18 cellular contexts compared by ENCODE assay signal in the genomic region with DNA sequence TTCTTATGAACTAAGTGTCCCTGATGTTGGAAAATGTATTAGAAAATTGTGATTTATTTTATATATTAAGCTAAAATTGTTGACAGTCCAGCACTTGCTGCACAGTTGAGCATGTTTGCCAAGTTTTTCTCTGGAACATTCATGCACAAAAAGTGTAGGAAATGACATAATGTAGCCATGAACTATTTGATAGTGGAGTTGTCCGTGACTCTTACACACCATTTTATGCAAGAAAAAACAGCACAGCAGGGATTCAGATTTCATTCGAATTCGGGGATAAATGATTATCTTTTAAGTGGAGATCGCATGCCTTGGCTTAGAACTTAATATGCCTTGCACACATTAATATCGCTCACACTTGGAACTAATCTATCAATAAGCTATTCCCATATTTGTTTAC.
DNase-seq lines count a peak whose midpoint lies in the region; ATAC-seq and TF ChIP-seq lines count a peak whose summit lies in the region.
"Had no signal": no experiment of that assay in that cellular context is flagged by ENCODE, and none has a peak within 500 bp of the region (broad histone marks: within the 10 kb centered on the region; RNA-seq: fewer than 3 reads in every experiment).

No MANE protein-coding gene starts in this region.

- H4K12ac ChIP-seq in trophoblast cell (ENCODE audit: low read depth, low read length): no peak overlapping the region

- in situ Hi-C loops in GM23248 (cut with MboI): loop anchor here (10.0 kb wide), 1 partner anchor 632 kb away; no protein-coding TSS in a partner anchor
- in situ Hi-C loops in astrocyte of the spinal cord (cut with HindIII; ENCODE audit: low sequenced_read_pairs): no loop called here

- 22% methylated on average over 5 of the region's 5 CpGs for WGBS in GM23248 (ENCODE audit: low coverage in 1 of 2, low lambda C conversion rate in 2 of 2, missing lambda C conversion rate in 2 of 2), 2 experiments
- no CpG with 5 or more reads among the region's 5 CpGs for WGBS in trophoblast cell (ENCODE audit: extremely low coverage, insufficient coverage, insufficient read length)

- no peak overlapping the region for H3K23ac ChIP-seq in trophoblast cell (ENCODE audit: low read length)

- H3K4me1 ChIP-seq in GM23248 (ENCODE audit: insufficient read depth): peaks cover 32% of the 10 kb centered on the region
- peaks cover 11% of the 10 kb centered on the region for H3K4me1 ChIP-seq in skeletal muscle satellite cell (ENCODE audit: control insufficient read depth, insufficient read depth, low read length)
- H3K4me1 ChIP-seq in osteoblast (ENCODE audit: insufficient read depth, low read length): peaks cover 13% of the 10 kb centered on the region
- no peaks in the 10 kb centered on the region for H3K4me1 ChIP-seq in trophoblast cell (ENCODE audit: control insufficient read depth in 1 of 2, insufficient read depth in 2 of 2, low read length in 2 of 2)

- H3K27ac ChIP-seq in GM23248: peak overlapping the region; percentile 17; the same call in 1 of the 2 replicates
- H3K27ac ChIP-seq in osteoblast (ENCODE audit: low read depth, low read length): no peak overlapping the region
- no peak overlapping the region for H3K27ac ChIP-seq in trophoblast cell (ENCODE audit: low read depth, low read length)
- H3K27ac ChIP-seq: C4-2B had no signal

- H2BK5ac ChIP-seq in trophoblast cell (ENCODE audit: low read depth, low read length, poor library complexity): no peak overlapping the region

- peaks cover 16% of the 10 kb centered on the region for H3F3A ChIP-seq in GM23248 (ENCODE audit: insufficient read depth)

- no peak overlapping the region for H3K4ac ChIP-seq in trophoblast cell (ENCODE audit: low read depth, low read length)

- TF ChIP-seq CTCF in astrocyte of the spinal cord (IDR thresholded peaks at IDR 0.05; ENCODE audit: low read depth, low read length) (no peak), osteoblast (IDR thresholded peaks at IDR 0.05; ENCODE audit: extremely low read depth, low read depth, low read length) (no peak)

- no peak overlapping the region for H2BK12ac ChIP-seq in trophoblast cell (ENCODE audit: low read length)

- H4K8ac ChIP-seq in trophoblast cell (ENCODE audit: low read depth, low read length): no peak overlapping the region

- H3K9ac ChIP-seq in GM23248: no peak overlapping the region
- no peak overlapping the region for H3K9ac ChIP-seq in skeletal muscle satellite cell (ENCODE audit: low read depth, low read length)
- H3K9ac ChIP-seq in trophoblast cell (ENCODE audit: low read length): no peak overlapping the region
- H3K9ac ChIP-seq: SK-N-SH had no signal

- no peaks in the 10 kb centered on the region for H3K9me3 ChIP-seq in GM23248 (ENCODE audit: low read depth)
- no peaks in the 10 kb centered on the region for H3K9me3 ChIP-seq in skeletal muscle satellite cell (replicated peaks; ENCODE audit: low read length)
- H3K9me3 ChIP-seq in osteoblast (ENCODE audit: low read depth, low read length): no peaks in the 10 kb centered on the region
- H3K9me3 ChIP-seq in trophoblast cell (ENCODE audit: insufficient read depth, low read depth, low read length): no peaks in the 10 kb centered on the region
- H3K9me3 ChIP-seq: HAP-1, MG63, SK-N-SH had no signal

- no peak overlapping the region for H3K14ac ChIP-seq in trophoblast cell (ENCODE audit: low read length)

- H3K79me2 ChIP-seq in GM23248 (ENCODE audit: insufficient read depth) (peaks cover 68% of the 10 kb centered on the region), osteoblast (ENCODE audit: insufficient read depth, low read length) (no peaks in the 10 kb centered on the region), trophoblast cell (ENCODE audit: control insufficient read depth, insufficient read depth, low read length, poor library complexity) (no peaks in the 10 kb centered on the region)

- H2BK120ac ChIP-seq in trophoblast cell (ENCODE audit: insufficient read depth, low read length, poor library complexity): no peak overlapping the region

- H2AFZ ChIP-seq in GM23248 (no peak overlapping the region; the same call in 1 of the 2 replicates), osteoblast (ENCODE audit: low read length) (no peak overlapping the region), trophoblast cell (ENCODE audit: insufficient read depth, low read length, poor library complexity) (no peak overlapping the region)

- H3K18ac ChIP-seq in trophoblast cell (ENCODE audit: low read length): no peak overlapping the region

- H2AK5ac ChIP-seq in trophoblast cell (ENCODE audit: low read length): no peak overlapping the region

- no peak for ATAC-seq in HG02884 (IDR thresholded peaks at IDR 0.05; ENCODE audit: unreplicated experiment)

- H3K4me2 ChIP-seq in GM23248 (ENCODE audit: unreplicated experiment) (peak overlapping the region; percentile 25), skeletal muscle satellite cell (ENCODE audit: low read length) (peak overlapping the region; percentile 50), osteoblast (ENCODE audit: insufficient read depth, low read length) (no peak overlapping the region), trophoblast cell (ENCODE audit: low read length) (no peak overlapping the region)
- H3K4me2 ChIP-seq: SK-N-SH had no signal

- peak; percentile 68 for DNase-seq in GM23248
- DNase-seq in astrocyte of the spinal cord (ENCODE audit: low read depth, low spot score): peak; percentile 33
- DNase-seq in fibroblast of peridontal ligament (ENCODE audit: extremely low read depth): peak; percentile 15
- DNase-seq in osteoblast (ENCODE audit: insufficient read length, low spot score, missing footprints): no peak
- no peak for DNase-seq in trophoblast cell
- DNase-seq: AML-193, DMS79, Kasumi-1, MG63, NCI-H1048, NCI-H2081 treated with DMSO at 0.1 percent for 48 hours, NCI-H446 treated with DMSO at 0.1 percent for 48 hours, Right ventricle myocardium superior had no signal

- H3K79me1 ChIP-seq in trophoblast cell (ENCODE audit: low read length): no peaks in the 10 kb centered on the region

- H3K4me3 ChIP-seq in GM23248 (no peak overlapping the region), astrocyte of the spinal cord (ENCODE audit: low read depth, low read length) (no peak overlapping the region), skeletal muscle satellite cell (ENCODE audit: low read length) (no peak overlapping the region), osteoblast (ENCODE audit: insufficient read depth, low read length) (no peak overlapping the region), trophoblast cell (ENCODE audit: low read depth, low read length) (no peak overlapping the region)
- H3K4me3 ChIP-seq: HAP-1, MG63 had no signal

- H4K20me1 ChIP-seq in GM23248 (ENCODE audit: insufficient read depth) (no peaks in the 10 kb centered on the region), osteoblast (ENCODE audit: insufficient read depth, low read length) (no peaks in the 10 kb centered on the region)

- no peaks in the 10 kb centered on the region for H3K9me2 ChIP-seq in GM23248 (ENCODE audit: insufficient read depth)
- H3K9me2 ChIP-seq: SK-N-SH had no signal

- no peak overlapping the region for H4K91ac ChIP-seq in trophoblast cell (ENCODE audit: low read depth, low read length)

- H3K36me3 ChIP-seq in GM23248 (ENCODE audit: low read depth) (no peaks in the 10 kb centered on the region), skeletal muscle satellite cell (ENCODE audit: insufficient read depth, low read length) (no peaks in the 10 kb centered on the region), osteoblast (ENCODE audit: insufficient read depth, low read length) (no peaks in the 10 kb centered on the region), trophoblast cell (ENCODE audit: control insufficient read depth in 1 of 2, insufficient read depth in 2 of 2, low read length in 2 of 2) (no peaks in the 10 kb centered on the region)
- H3K36me3 ChIP-seq: HAP-1, MG63 had no signal

- H3K27me3 ChIP-seq in GM23248 (replicated peaks; ENCODE audit: insufficient read depth): no peaks in the 10 kb centered on the region
- H3K27me3 ChIP-seq in skeletal muscle satellite cell (ENCODE audit: control insufficient read depth, insufficient read depth, low read length): no peaks in the 10 kb centered on the region
- H3K27me3 ChIP-seq in osteoblast (ENCODE audit: insufficient read depth, low read length): no peaks in the 10 kb centered on the region
- H3K27me3 ChIP-seq in trophoblast cell (ENCODE audit: insufficient read depth, low read length): no peaks in the 10 kb centered on the region
- H3K27me3 ChIP-seq: MG63 had no signal

Comparison
In these comparisons a context has a peak if more than half of its experiments do, and no peak if none do; other contexts are left out.
1. DNase-seq: peak in GM23248 (single experiment), astrocyte of the spinal cord (single experiment) and fibroblast of peridontal ligament (single experiment); none in osteoblast (single experiment) and trophoblast cell (0 of 2).
2. H3K4me2 ChIP-seq: peak in GM23248 (single experiment) and skeletal muscle satellite cell (single experiment); none in osteoblast (single experiment) and trophoblast cell (single experiment).